ENCODE assay signal across 8 cellular contexts in the genomic region with DNA sequence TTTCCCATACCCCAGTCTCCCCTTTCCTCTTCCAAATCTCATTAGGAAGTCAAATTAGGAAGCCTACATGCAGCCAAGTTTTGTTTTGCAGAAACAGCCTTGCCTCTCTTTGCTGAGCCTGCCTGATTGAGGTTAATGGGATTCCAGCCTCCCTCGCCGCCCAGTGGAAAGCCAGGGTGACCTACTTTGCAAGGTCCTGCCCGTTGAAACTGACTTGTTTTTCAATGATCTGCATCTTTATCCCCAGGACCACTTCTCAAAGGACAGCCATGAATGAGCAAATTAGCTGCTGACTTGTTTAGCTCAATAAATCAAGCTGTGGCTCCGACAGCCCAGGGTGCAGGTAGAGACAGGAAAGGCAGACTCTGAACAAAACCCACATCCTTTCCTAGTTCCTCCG.
DNase-seq lines count a peak whose midpoint lies in the region; ATAC-seq and TF ChIP-seq lines count a peak whose summit lies in the region.

No MANE protein-coding gene starts in this region.

- intact Hi-C loops in natural killer cell (cut with micrococcal nuclease), result loop anchor here (5.0 kb wide), 1 partner anchor 761 kb away; no protein-coding TSS in a partner anchor
- intact Hi-C loops in activated CD4-positive, alpha-beta memory T cell treated with anti-CD3 and anti-CD28 coated beads for 36 hours (cut with micrococcal nuclease), result loop anchor here (5.0 kb wide), 1 partner anchor 101 kb away; no protein-coding TSS in a partner anchor

- no peaks in the 10 kb centered on the region for H3K36me3 ChIP-seq in upper lobe of left lung

- whole genome bisulfite sequencing in upper lobe of left lung, 2 donors, result 29 to 35% methylated on average over 5 of the region's 5 CpGs

- H3K4me3 ChIP-seq in upper lobe of left lung (no peak overlapping the region), coronary artery (no peak overlapping the region)

- H3K27me3 ChIP-seq in upper lobe of left lung, result no peaks in the 10 kb centered on the region

- DNase-seq in natural killer cell (no peak), hypothalamus (lab: John Stamatoyannopoulos, UW) (peak in 38 of 51 donors; percentile 11 to 84 (median 50)), NCI-H187 treated with DMSO at 0.1 percent for 48 hours (lab: John Stamatoyannopoulos, UW) (no peak), upper lobe of left lung (no peak), coronary artery (ENCODE audit: low spot score) (no peak)
- no peak for DNase-seq in natural killer cell treated with Interleukin-12 subunit alpha and Interleukin-12 subunit beta and Interleukin-15 and Interleukin-18, amount 100 ng/mL, for 72 hours (ENCODE audit: low spot score)
- DNase-seq in activated CD4-positive, alpha-beta memory T cell treated with anti-CD3 and anti-CD28 coated beads for 36 hours, result peak; percentile 17

- TF ChIP-seq POLR2A in upper lobe of left lung (IDR thresholded peaks at IDR 0.05), result no peak

- H3K36me3 Mint-ChIP-seq in natural killer cell, result no peaks in the 10 kb centered on the region
- H3K36me3 Mint-ChIP-seq in natural killer cell treated with Interleukin-12 subunit alpha and Interleukin-12 subunit beta and Interleukin-15 and Interleukin-18, amount 100 ng/mL, for 72 hours, result no peaks in the 10 kb centered on the region
- H3K36me3 Mint-ChIP-seq in activated CD4-positive, alpha-beta memory T cell treated with anti-CD3 and anti-CD28 coated beads for 36 hours, result no peaks in the 10 kb centered on the region

- CTCF ChIA-PET in activated CD4-positive, alpha-beta memory T cell treated with anti-CD3 and anti-CD28 coated beads for 36 hours (lab: Charles Lee), result interaction anchor here (0.5 to 4.1 kb wide), 12 partner anchors 21 to 478 kb away, joined by 3 to 25 read pairs (median 3); no protein-coding TSS in a partner anchor

- peaks cover 18 to 31% of the 10 kb centered on the region in 2 donors for H3K27me3 Mint-ChIP-seq in natural killer cell (ENCODE audit: low read depth in 2 of 2)
- peaks cover 12% of the 10 kb centered on the region in 2 donors for H3K27me3 Mint-ChIP-seq in natural killer cell treated with Interleukin-12 subunit alpha and Interleukin-12 subunit beta and Interleukin-15 and Interleukin-18, amount 100 ng/mL, for 72 hours
- H3K27me3 Mint-ChIP-seq in activated CD4-positive, alpha-beta memory T cell treated with anti-CD3 and anti-CD28 coated beads for 36 hours, result no peaks in the 10 kb centered on the region

- H3K27ac Mint-ChIP-seq in natural killer cell, result no peak overlapping the region
- H3K27ac Mint-ChIP-seq in natural killer cell treated with Interleukin-12 subunit alpha and Interleukin-12 subunit beta and Interleukin-15 and Interleukin-18, amount 100 ng/mL, for 72 hours, result no peak overlapping the region
- no peak overlapping the region for H3K27ac Mint-ChIP-seq in activated CD4-positive, alpha-beta memory T cell treated with anti-CD3 and anti-CD28 coated beads for 36 hours

- H3K27ac ChIP-seq in upper lobe of left lung, result no peak overlapping the region
- no peak overlapping the region for H3K27ac ChIP-seq in coronary artery

- H3K9me3 ChIP-seq in upper lobe of left lung, result no peaks in the 10 kb centered on the region

- no peaks in the 10 kb centered on the region for H3K9me3 Mint-ChIP-seq in natural killer cell
- no peaks in the 10 kb centered on the region for H3K9me3 Mint-ChIP-seq in natural killer cell treated with Interleukin-12 subunit alpha and Interleukin-12 subunit beta and Interleukin-15 and Interleukin-18, amount 100 ng/mL, for 72 hours
- H3K9me3 Mint-ChIP-seq in activated CD4-positive, alpha-beta memory T cell treated with anti-CD3 and anti-CD28 coated beads for 36 hours, result no peaks in the 10 kb centered on the region

- H3K4me3 Mint-ChIP-seq in natural killer cell, result peak overlapping the region; percentile 21
- no peak overlapping the region for H3K4me3 Mint-ChIP-seq in natural killer cell treated with Interleukin-12 subunit alpha and Interleukin-12 subunit beta and Interleukin-15 and Interleukin-18, amount 100 ng/mL, for 72 hours
- H3K4me3 Mint-ChIP-seq in activated CD4-positive, alpha-beta memory T cell treated with anti-CD3 and anti-CD28 coated beads for 36 hours, result no peak overlapping the region

- POLR2A ChIA-PET in activated CD4-positive, alpha-beta memory T cell treated with anti-CD3 and anti-CD28 coated beads for 36 hours (lab: Charles Lee), result no interaction called here

- no peak for TF ChIP-seq EP300 in upper lobe of left lung (IDR thresholded peaks at IDR 0.05)

- no peak for TF ChIP-seq CTCF in natural killer cell (IDR thresholded peaks at IDR 0.05)
- TF ChIP-seq CTCF in upper lobe of left lung (IDR thresholded peaks at IDR 0.05), result no peak
- TF ChIP-seq CTCF in coronary artery (IDR thresholded peaks at IDR 0.05), result no peak

- peaks cover 3 to 13% (median 11%) of the 10 kb centered on the region in 4 donors for H3K4me1 ChIP-seq in upper lobe of left lung

- ATAC-seq in natural killer cell, result no peak
- no peak for ATAC-seq in natural killer cell treated with Interleukin-12 subunit alpha and Interleukin-12 subunit beta and Interleukin-15 and Interleukin-18, amount 100 ng/mL, for 72 hours
- ATAC-seq in GM18517 (IDR thresholded peaks at IDR 0.05; ENCODE audit: unreplicated experiment), result no peak
- ATAC-seq in upper lobe of left lung (ENCODE audit: low FRiP score in 2 of 2), result no peak

- peaks cover 10 to 13% of the 10 kb centered on the region in 2 donors for H3K4me1 Mint-ChIP-seq in natural killer cell
- H3K4me1 Mint-ChIP-seq in natural killer cell treated with Interleukin-12 subunit alpha and Interleukin-12 subunit beta and Interleukin-15 and Interleukin-18, amount 100 ng/mL, for 72 hours (ENCODE audit: low read depth in 2 of 2), result peaks cover 12 to 14% of the 10 kb centered on the region in 2 donors
- peaks cover 19% of the 10 kb centered on the region for H3K4me1 Mint-ChIP-seq in activated CD4-positive, alpha-beta memory T cell treated with anti-CD3 and anti-CD28 coated beads for 36 hours (ENCODE audit: low read depth)

Comparison
In these comparisons a context has a peak if more than half of its experiments do, and no peak if none do; other contexts are left out.
1. DNase-seq: peak in activated CD4-positive, alpha-beta memory T cell treated with anti-CD3 and anti-CD28 coated beads for 36 hours (single experiment) and hypothalamus (38 of 51); none in natural killer cell (single experiment), natural killer cell treated with Interleukin-12 subunit alpha and Interleukin-12 subunit beta and Interleukin-15 and Interleukin-18, amount 100 ng/mL, for 72 hours (single experiment), NCI-H187 treated with DMSO at 0.1 percent for 48 hours (single experiment), upper lobe of left lung (0 of 2) and coronary artery (single experiment).